Comparison of ENCODE assay signal across 1 cellular context in the genomic region with DNA sequence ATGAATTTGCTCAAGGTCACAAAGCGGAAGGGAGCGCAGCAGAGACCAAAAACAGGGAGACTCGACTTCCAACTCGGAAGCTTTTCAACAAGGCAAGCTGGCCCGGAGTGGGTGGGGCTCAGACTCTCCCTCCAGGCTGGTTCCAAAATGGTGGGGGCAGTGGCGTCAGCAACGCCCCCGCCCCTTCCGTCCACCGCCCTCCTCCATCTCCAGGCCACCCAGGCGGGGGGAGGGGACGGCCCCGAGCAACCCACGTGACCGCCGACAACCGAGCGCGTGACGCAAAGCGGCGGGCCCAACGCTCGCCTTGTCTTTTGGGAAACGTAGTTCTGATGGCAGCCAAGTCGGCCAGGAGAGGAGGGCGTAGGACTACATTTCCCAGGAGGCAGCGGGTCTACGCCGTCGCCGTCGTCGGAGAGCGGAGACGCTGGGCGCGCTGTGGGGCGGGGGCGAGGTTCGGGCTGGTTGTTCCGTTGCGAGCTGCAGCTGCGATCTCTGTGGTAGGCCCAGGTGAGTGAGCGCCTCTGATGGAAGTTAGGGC.
TF ChIP-seq lines count a peak whose summit lies in the region.

THRAP3 (plus strand) TSS at position 448 of the 541 bp plus-strand sequence. CDS start 58,121 bp downstream, outside the sequence.

TF ChIP-seq in HepG2, 621 proteins besides CTCF, POLR2A, EP300 and RAD21 (continued from another document and continues in another):
- TF ChIP-seq PPARG (CRISPR knock-in tag; conservative IDR thresholded peaks at IDR 0.05) (peak; percentile 71), ZSCAN9 (CRISPR knock-in tag; IDR thresholded peaks at IDR 0.05; ENCODE audit: borderline replicate concordance) (peak; percentile 62; the same call in 1 of the 2 replicates), LCORL (IDR thresholded peaks at IDR 0.05) (no peak), LCORL (CRISPR knock-in tag; IDR thresholded peaks at IDR 0.05) (peak; percentile 86), ZKSCAN8 (CRISPR knock-in tag; IDR thresholded peaks at IDR 0.05; ENCODE audit: borderline replicate concordance) (0 out of 2 replicates have a peak, but pooled peaks have one; percentile 15), ATF7 (IDR thresholded peaks at IDR 0.05) (peak; percentile 28; the same call in 1 of the 2 replicates), ATF7 (CRISPR knock-in tag; IDR thresholded peaks at IDR 0.05) (no peak; the same call in 1 of the 2 replicates), RBM22 (optimal IDR thresholded peaks at IDR 0.05; ENCODE audit: low read length) (no peak), MIXL1 (CRISPR knock-in tag; IDR thresholded peaks at IDR 0.05) (peak; percentile 79; the same call in 1 of the 2 replicates), SMARCC2 (IDR thresholded peaks at IDR 0.05) (no peak), CEBPG (CRISPR knock-in tag; IDR thresholded peaks at IDR 0.05) (peak; percentile 75), NR2C2 (CRISPR knock-in tag; IDR thresholded peaks at IDR 0.05; ENCODE audit: borderline replicate concordance) (peak; percentile 88), IRF2 (CRISPR knock-in tag; IDR thresholded peaks at IDR 0.05) (peak; percentile 86; the same call in 1 of the 2 replicates), KAT8 (CRISPR knock-in tag; IDR thresholded peaks at IDR 0.05) (peak; percentile 88), ZNF788 (CRISPR knock-in tag; IDR thresholded peaks at IDR 0.05; ENCODE audit: borderline replicate concordance) (peak; percentile 96), ZNF124 (CRISPR knock-in tag; IDR thresholded peaks at IDR 0.05) (peak; percentile 50; the same call in 1 of the 2 replicates), ZNF343 (CRISPR knock-in tag; IDR thresholded peaks at IDR 0.05) (peak; percentile 63; the same call in 1 of the 2 replicates), ZMYM4 (CRISPR knock-in tag; IDR thresholded peaks at IDR 0.05) (peak; percentile 61), XBP1 (CRISPR knock-in tag; IDR thresholded peaks at IDR 0.05) (no peak), ZNF687 (CRISPR knock-in tag; IDR thresholded peaks at IDR 0.05) (peak; percentile 84), SOX5 (CRISPR knock-in tag; IDR thresholded peaks at IDR 0.05; ENCODE audit: borderline replicate concordance) (peak; percentile 20; the same call in 1 of the 2 replicates), ZNF225 (CRISPR knock-in tag; IDR thresholded peaks at IDR 0.05) (no peak), ZMAT3 (CRISPR knock-in tag; conservative IDR thresholded peaks at IDR 0.05) (0 out of 2 replicates have a peak, but pooled peaks have one; percentile 32), ZNF777 (CRISPR knock-in tag; IDR thresholded peaks at IDR 0.05) (peak; percentile 6; the same call in 1 of the 2 replicates), MAZ (IDR thresholded peaks at IDR 0.05; ENCODE audit: borderline replicate concordance, low read depth, low read length) (peak; percentile 94), MAZ (CRISPR knock-in tag; IDR thresholded peaks at IDR 0.05; ENCODE audit: low read depth) (peak; percentile 97), ZSCAN31 (CRISPR knock-in tag; IDR thresholded peaks at IDR 0.05; ENCODE audit: low read depth) (peak; percentile 85; the same call in 1 of the 2 replicates), GATAD1 (CRISPR knock-in tag; IDR thresholded peaks at IDR 0.05) (peak; percentile 94), ISL2 (CRISPR knock-in tag; IDR thresholded peaks at IDR 0.05) (peak; percentile 25; the same call in 1 of the 2 replicates), CCAR2 (optimal IDR thresholded peaks at IDR 0.05; ENCODE audit: low read depth, low read length) (no peak), ZHX2 (IDR thresholded peaks at IDR 0.05; ENCODE audit: low read depth) (peak; percentile 93), ZHX2 (CRISPR knock-in tag; IDR thresholded peaks at IDR 0.05; ENCODE audit: borderline replicate concordance) (no peak), ZNF414 (CRISPR knock-in tag; IDR thresholded peaks at IDR 0.05) (peak; percentile 64; the same call in 1 of the 2 replicates), TFDP2 (CRISPR knock-in tag; IDR thresholded peaks at IDR 0.05) (peak; percentile 83), NRL (CRISPR knock-in tag; IDR thresholded peaks at IDR 0.05; ENCODE audit: borderline replicate concordance) (peak; percentile 85; the same call in 1 of the 2 replicates), SAFB2 (CRISPR knock-in tag; IDR thresholded peaks at IDR 0.05; ENCODE audit: borderline replicate concordance, low read depth) (peak; percentile 56; the same call in 1 of the 2 replicates), ARNT2 (CRISPR knock-in tag; IDR thresholded peaks at IDR 0.05; ENCODE audit: low read depth) (no peak), GTF2F1 (IDR thresholded peaks at IDR 0.05; ENCODE audit: low read length) (0 out of 2 replicates have a peak, but pooled peaks have one; percentile 50), NCOR1 (IDR thresholded peaks at IDR 0.05; ENCODE audit: borderline replicate concordance, low read length) (peak; percentile 45; the same call in 1 of the 2 replicates), KDM5B (CRISPR knock-in tag; IDR thresholded peaks at IDR 0.05; ENCODE audit: borderline replicate concordance) (peak; percentile 92), ATF1 (CRISPR knock-in tag; IDR thresholded peaks at IDR 0.05) (peak; percentile 95)
- TF ChIP-seq, protein P1, sequence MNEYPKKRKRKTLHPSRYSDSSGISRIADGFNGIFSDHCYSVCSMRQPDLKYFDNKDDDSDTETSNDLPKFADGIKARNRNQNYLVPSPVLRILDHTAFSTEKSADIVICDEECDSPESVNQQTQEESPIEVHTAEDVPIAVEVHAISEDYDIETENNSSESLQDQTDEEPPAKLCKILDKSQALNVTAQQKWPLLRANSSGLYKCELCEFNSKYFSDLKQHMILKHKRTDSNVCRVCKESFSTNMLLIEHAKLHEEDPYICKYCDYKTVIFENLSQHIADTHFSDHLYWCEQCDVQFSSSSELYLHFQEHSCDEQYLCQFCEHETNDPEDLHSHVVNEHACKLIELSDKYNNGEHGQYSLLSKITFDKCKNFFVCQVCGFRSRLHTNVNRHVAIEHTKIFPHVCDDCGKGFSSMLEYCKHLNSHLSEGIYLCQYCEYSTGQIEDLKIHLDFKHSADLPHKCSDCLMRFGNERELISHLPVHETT (CRISPR knock-in tag; conservative IDR thresholded peaks at IDR 0.05) = peak; percentile 89
- TF ChIP-seq, protein P2, sequence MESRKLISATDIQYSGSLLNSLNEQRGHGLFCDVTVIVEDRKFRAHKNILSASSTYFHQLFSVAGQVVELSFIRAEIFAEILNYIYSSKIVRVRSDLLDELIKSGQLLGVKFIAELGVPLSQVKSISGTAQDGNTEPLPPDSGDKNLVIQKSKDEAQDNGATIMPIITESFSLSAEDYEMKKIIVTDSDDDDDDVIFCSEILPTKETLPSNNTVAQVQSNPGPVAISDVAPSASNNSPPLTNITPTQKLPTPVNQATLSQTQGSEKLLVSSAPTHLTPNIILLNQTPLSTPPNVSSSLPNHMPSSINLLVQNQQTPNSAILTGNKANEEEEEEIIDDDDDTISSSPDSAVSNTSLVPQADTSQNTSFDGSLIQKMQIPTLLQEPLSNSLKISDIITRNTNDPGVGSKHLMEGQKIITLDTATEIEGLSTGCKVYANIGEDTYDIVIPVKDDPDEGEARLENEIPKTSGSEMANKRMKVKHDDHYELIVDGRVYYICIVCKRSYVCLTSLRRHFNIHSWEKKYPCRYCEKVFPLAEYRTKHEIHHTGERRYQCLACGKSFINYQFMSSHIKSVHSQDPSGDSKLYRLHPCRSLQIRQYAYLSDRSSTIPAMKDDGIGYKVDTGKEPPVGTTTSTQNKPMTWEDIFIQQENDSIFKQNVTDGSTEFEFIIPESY (CRISPR knock-in tag; IDR thresholded peaks at IDR 0.05) = no peak; the same call in 1 of the 2 replicates
- TF ChIP-seq, protein P3, sequence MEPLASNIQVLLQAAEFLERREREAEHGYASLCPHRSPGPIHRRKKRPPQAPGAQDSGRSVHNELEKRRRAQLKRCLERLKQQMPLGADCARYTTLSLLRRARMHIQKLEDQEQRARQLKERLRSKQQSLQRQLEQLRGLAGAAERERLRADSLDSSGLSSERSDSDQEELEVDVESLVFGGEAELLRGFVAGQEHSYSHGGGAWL (CRISPR knock-in tag; IDR thresholded peaks at IDR 0.05) = peak; percentile 34; the same call in 1 of the 2 replicates
- TF ChIP-seq, protein P4, sequence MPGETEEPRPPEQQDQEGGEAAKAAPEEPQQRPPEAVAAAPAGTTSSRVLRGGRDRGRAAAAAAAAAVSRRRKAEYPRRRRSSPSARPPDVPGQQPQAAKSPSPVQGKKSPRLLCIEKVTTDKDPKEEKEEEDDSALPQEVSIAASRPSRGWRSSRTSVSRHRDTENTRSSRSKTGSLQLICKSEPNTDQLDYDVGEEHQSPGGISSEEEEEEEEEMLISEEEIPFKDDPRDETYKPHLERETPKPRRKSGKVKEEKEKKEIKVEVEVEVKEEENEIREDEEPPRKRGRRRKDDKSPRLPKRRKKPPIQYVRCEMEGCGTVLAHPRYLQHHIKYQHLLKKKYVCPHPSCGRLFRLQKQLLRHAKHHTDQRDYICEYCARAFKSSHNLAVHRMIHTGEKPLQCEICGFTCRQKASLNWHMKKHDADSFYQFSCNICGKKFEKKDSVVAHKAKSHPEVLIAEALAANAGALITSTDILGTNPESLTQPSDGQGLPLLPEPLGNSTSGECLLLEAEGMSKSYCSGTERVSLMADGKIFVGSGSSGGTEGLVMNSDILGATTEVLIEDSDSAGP (CRISPR knock-in tag; IDR thresholded peaks at IDR 0.05; ENCODE audit: borderline replicate concordance) = peak; percentile 91; the same call in 1 of the 2 replicates
